14 cellular contexts compared by ENCODE assay signal in genomic region chrX:130682990-130683389, GRCh38.
A peak's percentile ranks its signal among the peaks of the same experiment; 100 is the strongest.
DNase-seq lines count a peak whose midpoint lies in the region; ATAC-seq and TF ChIP-seq lines count a peak whose summit lies in the region.
"Had no signal": no experiment of that assay in that cellular context is flagged by ENCODE, and none has a peak within 500 bp of the region (broad histone marks: within the 10 kb centered on the region; RNA-seq: fewer than 3 reads in every experiment).

No MANE protein-coding gene starts in this region.

- intact Hi-C loops in vagina (cut with DNase I), result no loop called here

- H3K9me2 ChIP-seq in GM23248 (ENCODE audit: insufficient read depth), result no peaks in the 10 kb centered on the region

- no peak for TF ChIP-seq POLR2A in vagina (IDR thresholded peaks at IDR 0.05)

- in situ Hi-C loops in GM23248 (cut with MboI), result no loop called here

- H3K9ac ChIP-seq in GM23248 (no peak overlapping the region), smooth muscle cell (ENCODE audit: low read depth) (no peak overlapping the region)

- H3K9me3 ChIP-seq in GM23248 (ENCODE audit: low read depth) (no peaks in the 10 kb centered on the region), smooth muscle cell (replicated peaks; ENCODE audit: low read depth) (no peaks in the 10 kb centered on the region), vagina (no peaks in the 10 kb centered on the region)

- ATAC-seq in HG03378 (IDR thresholded peaks at IDR 0.05; ENCODE audit: unreplicated experiment), result no peak

- H3K36me3 ChIP-seq in GM23248 (ENCODE audit: low read depth), result no peaks in the 10 kb centered on the region
- H3K36me3 ChIP-seq in smooth muscle cell (ENCODE audit: low read depth), result no peaks in the 10 kb centered on the region
- H3K36me3 ChIP-seq in vagina, result no peaks in the 10 kb centered on the region

- no peak for TF ChIP-seq CTCF in fibroblast of mammary gland (conservative IDR thresholded peaks at IDR 0.05; ENCODE audit: control insufficient read depth, insufficient read depth, low read depth, low read length)
- no peak for TF ChIP-seq CTCF in smooth muscle cell (IDR thresholded peaks at IDR 0.05; ENCODE audit: borderline replicate concordance, insufficient read depth, poor library complexity, severe bottlenecking)
- TF ChIP-seq CTCF in vagina (IDR thresholded peaks at IDR 0.05), result no peak

- H2AFZ ChIP-seq in GM23248, result no peak overlapping the region
- H2AFZ ChIP-seq in smooth muscle cell (ENCODE audit: low read depth), result no peak overlapping the region

- H3K4me1 ChIP-seq in GM23248 (ENCODE audit: insufficient read depth), result peaks cover 16% of the 10 kb centered on the region
- H3K4me1 ChIP-seq in smooth muscle cell (ENCODE audit: low read depth), result no peaks in the 10 kb centered on the region
- H3K4me1 ChIP-seq in vagina, result no peaks in the 10 kb centered on the region

- H3K4me3 ChIP-seq in GM23248 (no peak overlapping the region), fibroblast of mammary gland (ENCODE audit: control insufficient read depth, low read depth, low read length) (no peak overlapping the region), smooth muscle cell (no peak overlapping the region), vagina (no peak overlapping the region)
- H3K4me3 ChIP-seq: lung had no signal

- DNase-seq in GM23248 (peak; percentile 41), RPMI7951 (ENCODE audit: low read depth) (peak; percentile 20), fibroblast of mammary gland (ENCODE audit: low read depth) (peak; percentile 31), smooth muscle cell (lab: John Stamatoyannopoulos, UW; ENCODE audit: unreplicated experiment) (no peak), vagina (ENCODE audit: extremely low spot score in 2 of 2) (no peak), DMS 273 treated with DMSO at 0.1 percent for 48 hours (lab: John Stamatoyannopoulos, UW) (no peak), dedifferentiated amniotic fluid mesenchymal stem cell (ENCODE audit: extremely low spot score) (no peak)
- DNase-seq: activated CD4-positive, CD25-positive, alpha-beta regulatory T cell; activated naive CD4-positive, alpha-beta T cell; CD4-positive, CD25-positive, alpha-beta regulatory T cell; NCI-H2029; NCI-H526 treated with DMSO at 0.1 percent for 48 hours had no signal

- H4K20me1 ChIP-seq in GM23248 (ENCODE audit: insufficient read depth) (no peaks in the 10 kb centered on the region), smooth muscle cell (ENCODE audit: low read depth) (no peaks in the 10 kb centered on the region)

- H3K4me2 ChIP-seq in GM23248 (ENCODE audit: unreplicated experiment) (peak overlapping the region; percentile 49), smooth muscle cell (peak overlapping the region; percentile 1)

- H3K79me2 ChIP-seq in GM23248 (ENCODE audit: insufficient read depth), result no peaks in the 10 kb centered on the region
- H3K79me2 ChIP-seq in smooth muscle cell (ENCODE audit: low read depth), result no peaks in the 10 kb centered on the region

- H3K27me3 ChIP-seq in GM23248 (replicated peaks; ENCODE audit: insufficient read depth) (no peaks in the 10 kb centered on the region), smooth muscle cell (ENCODE audit: low read depth) (peaks cover 19% of the 10 kb centered on the region), vagina (no peaks in the 10 kb centered on the region)

- H3K27ac ChIP-seq in GM23248 (peak overlapping the region; percentile 59), smooth muscle cell (ENCODE audit: low read depth) (peak overlapping the region; percentile 51), vagina (no peak overlapping the region)

- WGBS in GM23248 (ENCODE audit: low coverage in 1 of 2, low lambda C conversion rate in 2 of 2, missing lambda C conversion rate in 2 of 2), 2 experiments, result 22 to 33% methylated on average over 2 of the region's 2 CpGs
- 35% methylated on average over 2 of the region's 2 CpGs for WGBS in smooth muscle cell (ENCODE audit: low lambda C conversion rate)

- H3F3A ChIP-seq in GM23248 (ENCODE audit: insufficient read depth) (no peaks in the 10 kb centered on the region; the same call in 1 of the 2 replicates), smooth muscle cell (ENCODE audit: low read depth) (no peaks in the 10 kb centered on the region)

Comparison
In these comparisons a context has a peak if more than half of its experiments do, and no peak if none do; other contexts are left out.
1. DNase-seq: peak in GM23248 (single experiment), RPMI7951 (single experiment) and fibroblast of mammary gland (single experiment); none in smooth muscle cell (single experiment), vagina (0 of 2), DMS 273 treated with DMSO at 0.1 percent for 48 hours (single experiment) and dedifferentiated amniotic fluid mesenchymal stem cell (single experiment).